ENCODE assay signal across 13 cellular contexts in the genomic region with DNA sequence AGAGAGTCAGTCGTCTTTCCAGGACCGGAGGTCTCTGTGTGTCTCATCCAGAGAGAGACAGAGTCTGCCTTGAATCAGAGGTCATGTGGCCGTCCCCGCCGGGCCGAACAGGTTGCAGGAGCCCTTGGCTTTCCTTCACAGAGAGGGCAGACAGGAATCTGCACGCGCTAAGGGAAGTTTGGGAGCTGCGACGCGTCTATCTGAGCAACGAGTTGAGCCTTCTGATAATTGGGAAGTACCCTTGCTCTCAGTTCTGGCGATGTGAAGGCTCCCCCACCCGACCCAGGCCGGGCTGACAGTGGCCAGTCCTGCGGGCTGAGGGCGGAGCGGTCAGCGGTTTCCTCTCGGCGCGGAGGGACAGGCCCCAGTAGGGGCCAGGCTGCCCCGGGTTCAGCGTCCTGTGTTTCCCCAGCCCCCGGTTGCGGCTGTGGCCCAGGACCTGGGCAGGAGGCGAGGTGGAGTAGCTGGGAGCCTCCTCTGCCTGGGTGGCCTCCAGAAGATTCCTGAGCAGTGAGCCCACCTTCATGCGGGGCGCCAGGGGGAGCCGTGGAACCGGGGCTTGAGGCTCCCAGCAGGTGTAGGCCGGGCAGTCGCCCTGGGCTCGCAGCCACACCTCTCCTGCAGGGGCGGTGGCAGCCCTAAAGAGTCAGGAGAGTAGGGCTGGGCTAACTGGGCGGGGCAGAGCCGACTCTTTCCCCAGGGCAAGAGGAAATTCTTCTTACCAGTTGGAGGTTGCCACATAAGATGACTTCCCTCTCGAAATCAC. TPM values are rescaled to one million over a fixed set of nuclear protein-coding genes. Genes with fewer than 3 reads are reported as not detected.
DNase-seq lines count a peak whose midpoint lies in the region; ATAC-seq and TF ChIP-seq lines count a peak whose summit lies in the region.
"Had no signal": no experiment of that assay in that cellular context is flagged by ENCODE, and none has a peak within 500 bp of the region (broad histone marks: within the 10 kb centered on the region; RNA-seq: fewer than 3 reads in every experiment).

No MANE protein-coding gene starts in this region.

- no peaks in the 10 kb centered on the region for H3K9me3 Mint-ChIP-seq in WTC11
- peaks cover 5% of the 10 kb centered on the region for H3K9me3 Mint-ChIP-seq in activated T-helper 2 cell treated with anti-CD3 and anti-CD28 coated beads, Interferon-gamma antibody, Interleukin-2, Interleukin-4, amounts not matched to agents 10 μg/mL and 5 μg/mL and 100 μg/mL, durations not matched to agents 14 hours and 24 hours and 36 hours

- no peak for TF ChIP-seq CTCF in WTC11 (IDR thresholded peaks at IDR 0.05)

- H4K20me1 ChIP-seq in GM23248 (ENCODE audit: insufficient read depth): no peaks in the 10 kb centered on the region

- peak; percentile 48 for DNase-seq in 8988T
- no peak for DNase-seq in GM23248
- peak; percentile 81 for DNase-seq in WTC11 (ENCODE audit: low spot score)
- DNase-seq in left kidney (ENCODE audit: low read depth, low spot score): peak; percentile 77
- no peak for DNase-seq in activated T-helper 2 cell treated with anti-CD3 and anti-CD28 coated beads, Interferon-gamma antibody, Interleukin-2, Interleukin-4, amounts not matched to agents 10 μg/mL and 5 μg/mL and 100 μg/mL, durations not matched to agents 14 hours and 24 hours and 36 hours (ENCODE audit: low spot score)
- DNase-seq in inferior parietal cortex (ENCODE audit: extremely low spot score): no peak
- DNase-seq in DMS 273 (lab: John Stamatoyannopoulos, UW; ENCODE audit: unreplicated experiment): no peak
- DNase-seq: CD8-positive, alpha-beta memory T cell; hippocampal formation; tibial artery had no signal

- H3K36me3 ChIP-seq in GM23248 (ENCODE audit: low read depth): peaks cover 11% of the 10 kb centered on the region
- H3K36me3 ChIP-seq: tibial artery had no signal

- H3K4me1 Mint-ChIP-seq in WTC11: peaks cover 37% of the 10 kb centered on the region
- peaks cover 2% of the 10 kb centered on the region for H3K4me1 Mint-ChIP-seq in activated T-helper 2 cell treated with anti-CD3 and anti-CD28 coated beads, Interferon-gamma antibody, Interleukin-2, Interleukin-4, amounts not matched to agents 10 μg/mL and 5 μg/mL and 100 μg/mL, durations not matched to agents 14 hours and 24 hours and 36 hours (ENCODE audit: low read depth)

- no peak overlapping the region for H3K4me2 ChIP-seq in GM23248 (ENCODE audit: unreplicated experiment)
- H3K4me2 ChIP-seq: KMS-11 had no signal

- 0 out of 2 replicates have a peak overlapping the region, but pooled peaks have one; percentile 40 for H2AFZ ChIP-seq in GM23248

- peaks cover 13% of the 10 kb centered on the region for H3K27me3 ChIP-seq in GM23248 (replicated peaks; ENCODE audit: insufficient read depth)

- peak overlapping the region; percentile 65 for H3K4me3 Mint-ChIP-seq in WTC11
- no peak overlapping the region for H3K4me3 Mint-ChIP-seq in activated T-helper 2 cell treated with anti-CD3 and anti-CD28 coated beads, Interferon-gamma antibody, Interleukin-2, Interleukin-4, amounts not matched to agents 10 μg/mL and 5 μg/mL and 100 μg/mL, durations not matched to agents 14 hours and 24 hours and 36 hours (ENCODE audit: low read depth)

- WGBS in GM23248 (ENCODE audit: low coverage in 1 of 2, low lambda C conversion rate in 2 of 2, missing lambda C conversion rate in 2 of 2), 2 experiments: 27 to 36% methylated on average over 38 of the region's 38 CpGs

- H3K36me3 Mint-ChIP-seq in WTC11: no peaks in the 10 kb centered on the region
- H3K36me3 Mint-ChIP-seq in activated T-helper 2 cell treated with anti-CD3 and anti-CD28 coated beads, Interferon-gamma antibody, Interleukin-2, Interleukin-4, amounts not matched to agents 10 μg/mL and 5 μg/mL and 100 μg/mL, durations not matched to agents 14 hours and 24 hours and 36 hours (ENCODE audit: low read depth): peaks cover 3% of the 10 kb centered on the region

- no peak overlapping the region for H3K4me3 ChIP-seq in GM23248
- H3K4me3 ChIP-seq: skin epidermis, tibial artery had no signal

- H3F3A ChIP-seq in GM23248 (ENCODE audit: insufficient read depth): 0 out of 2 replicates have a peak, but pooled peaks cover 6% of the 10 kb centered on the region

- H3K27ac Mint-ChIP-seq in WTC11: no peak overlapping the region
- H3K27ac Mint-ChIP-seq in activated T-helper 2 cell treated with anti-CD3 and anti-CD28 coated beads, Interferon-gamma antibody, Interleukin-2, Interleukin-4, amounts not matched to agents 10 μg/mL and 5 μg/mL and 100 μg/mL, durations not matched to agents 14 hours and 24 hours and 36 hours: no peak overlapping the region

- H3K27me3 Mint-ChIP-seq in WTC11 (ENCODE audit: low read depth): no peaks in the 10 kb centered on the region
- peaks cover 46% of the 10 kb centered on the region for H3K27me3 Mint-ChIP-seq in activated T-helper 2 cell treated with anti-CD3 and anti-CD28 coated beads, Interferon-gamma antibody, Interleukin-2, Interleukin-4, amounts not matched to agents 10 μg/mL and 5 μg/mL and 100 μg/mL, durations not matched to agents 14 hours and 24 hours and 36 hours (ENCODE audit: low read depth)

- H3K9ac ChIP-seq in GM23248: no peak overlapping the region
- H3K9ac ChIP-seq: KMS-11 had no signal

- POLR2A ChIA-PET in WTC11 (lab: Charles Lee): no interaction called here

- in situ Hi-C loops in GM23248 (cut with MboI): loop anchor here (25.0 kb wide), 1 partner anchor 1285 kb away; no protein-coding TSS in a partner anchor

- 0 out of 2 replicates have a peak, but pooled peaks cover 2% of the 10 kb centered on the region for H3K79me2 ChIP-seq in GM23248 (ENCODE audit: insufficient read depth)

- no peaks in the 10 kb centered on the region for H3K9me3 ChIP-seq in GM23248 (ENCODE audit: low read depth)
- H3K9me3 ChIP-seq: tibial artery had no signal

- H3K9me2 ChIP-seq in GM23248 (ENCODE audit: insufficient read depth): no peaks in the 10 kb centered on the region

- no peaks in the 10 kb centered on the region for H3K4me1 ChIP-seq in GM23248 (ENCODE audit: insufficient read depth)
- H3K4me1 ChIP-seq: tibial artery had no signal

- intact Hi-C loops in activated T-helper 2 cell treated with anti-CD3 and anti-CD28 coated beads, Interferon-gamma antibody, Interleukin-2, Interleukin-4, amounts not matched to agents 10 μg/mL and 5 μg/mL and 100 μg/mL, durations not matched to agents 14 hours and 24 hours and 36 hours (cut with micrococcal nuclease): no loop called here

- ATAC-seq in WTC11 (peak; percentile 82), GM18861 (IDR thresholded peaks at IDR 0.05; ENCODE audit: unreplicated experiment) (no peak)

- no peak overlapping the region for H3K27ac ChIP-seq in GM23248
- H3K27ac ChIP-seq: KMS-11, skin epidermis, tibial artery had no signal

- CTCF ChIA-PET in WTC11 (lab: Charles Lee): interaction anchor here (0.9 to 5.6 kb wide), 9 partner anchors 9 to 1297 kb away, joined by 3 to 39 read pairs (median 4); a partner anchor contains a TSS

TF ChIP-seq in WTC11, 78 proteins besides CTCF, POLR2A, EP300 and RAD21:
- TF ChIP-seq, protein P1, sequence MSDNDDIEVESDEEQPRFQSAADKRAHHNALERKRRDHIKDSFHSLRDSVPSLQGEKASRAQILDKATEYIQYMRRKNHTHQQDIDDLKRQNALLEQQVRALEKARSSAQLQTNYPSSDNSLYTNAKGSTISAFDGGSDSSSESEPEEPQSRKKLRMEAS (CRISPR knock-in tag; IDR thresholded peaks at IDR 0.05): peak; percentile 33; the same call in 1 of the 2 replicates
- TF ChIP-seq ZNF423 (CRISPR knock-in tag; IDR thresholded peaks at IDR 0.05) (peak; percentile 42; the same call in 1 of the 2 replicates), ZBTB21 (CRISPR knock-in tag; IDR thresholded peaks at IDR 0.05; ENCODE audit: borderline replicate concordance) (no peak)

RNA-seq across cellular contexts. Expression of a gene that starts 13.8 kb away (rescaled TPM):
- total RNA-seq in GM23248 (2014; rRNA removed; shearing (Covaris generic)): 14.3 and 17.1 TPM in 2 replicates
- polyA plus RNA-seq in GM23248 (2016; fragmentation: Nextera tagmentation; extraction: Ambion mirVana): 4.5 and 5.6 TPM in 2 replicates
- total RNA-seq in WTC11 (2021): 0.18 to 0.34 TPM (median 0.31 TPM) in 3 replicates
- total RNA-seq in activated T-helper 2 cell treated with anti-CD3 and anti-CD28 coated beads, Interferon-gamma antibody, Interleukin-2, Interleukin-4, amounts not matched to agents 10 μg/mL and 5 μg/mL and 100 μg/mL, durations not matched to agents 14 hours and 24 hours and 36 hours: not detected in 2 replicates
- total RNA-seq: CD8-positive, alpha-beta memory T cell had no signal
- polyA plus RNA-seq: CD8-positive, alpha-beta memory T cell had no signal

RNA-seq across cellular contexts. Expression of a gene that starts 15.8 kb away (rescaled TPM):
- 8.3 and 13.4 TPM in 2 replicates for total RNA-seq in GM23248 (2014; rRNA removed; shearing (Covaris generic))
- 33.7 and 36.0 TPM in 2 replicates for polyA plus RNA-seq in GM23248 (2016; fragmentation: Nextera tagmentation; extraction: Ambion mirVana)
- 0.76 to 1.7 TPM (median 1.5 TPM) in 3 replicates for total RNA-seq in WTC11 (2021)
- not detected in 2 replicates for total RNA-seq in activated T-helper 2 cell treated with anti-CD3 and anti-CD28 coated beads, Interferon-gamma antibody, Interleukin-2, Interleukin-4, amounts not matched to agents 10 μg/mL and 5 μg/mL and 100 μg/mL, durations not matched to agents 14 hours and 24 hours and 36 hours
- total RNA-seq: CD8-positive, alpha-beta memory T cell had no signal
- polyA plus RNA-seq: CD8-positive, alpha-beta memory T cell had no signal

Comparison
In these comparisons a context has a peak if more than half of its experiments do, and no peak if none do; other contexts are left out.
1. DNase-seq: peak in 8988T (single experiment), WTC11 (single experiment) and left kidney (single experiment); none in GM23248 (single experiment), activated T-helper 2 cell treated with anti-CD3 and anti-CD28 coated beads, Interferon-gamma antibody, Interleukin-2, Interleukin-4, amounts not matched to agents 10 μg/mL and 5 μg/mL and 100 μg/mL, durations not matched to agents 14 hours and 24 hours and 36 hours (single experiment), inferior parietal cortex (single experiment) and DMS 273 (single experiment).
2. RNA of a gene that starts 13.8 kb away (total RNA-seq): 14.3 to 17.1 TPM in GM23248; 0.18 to 0.34 TPM in WTC11 and not detected in activated T-helper 2 cell treated with anti-CD3 and anti-CD28 coated beads, Interferon-gamma antibody, Interleukin-2, Interleukin-4, amounts not matched to agents 10 μg/mL and 5 μg/mL and 100 μg/mL, durations not matched to agents 14 hours and 24 hours and 36 hours; every median in the first group is over 10 times any median in the second.